21 cellular contexts compared by ENCODE assay signal in the genomic region with DNA sequence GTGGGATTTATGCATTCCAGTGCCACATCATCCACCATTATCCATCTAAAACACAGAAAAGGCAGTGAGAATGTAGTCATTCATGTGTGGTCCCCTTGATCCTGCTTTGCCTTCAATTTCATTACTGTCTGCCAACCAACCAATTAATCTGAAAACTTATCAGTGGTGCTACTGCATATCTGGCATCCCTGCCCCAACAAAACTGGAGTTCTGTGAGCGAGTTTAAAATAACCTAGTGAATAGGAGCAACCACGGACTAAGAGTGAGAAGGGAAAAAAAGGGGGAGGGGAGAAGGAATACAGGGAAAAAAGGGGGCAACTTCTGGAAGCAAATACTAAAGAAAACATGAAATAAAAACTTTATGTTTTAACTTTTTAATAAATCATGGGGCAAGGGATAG. TPM values are rescaled to one million over a fixed set of nuclear protein-coding genes. Genes with fewer than 3 reads are reported as not detected.
DNase-seq lines count a peak whose midpoint lies in the region; ATAC-seq, FAIRE-seq and TF ChIP-seq lines count a peak whose summit lies in the region.
"Had no signal": no experiment of that assay in that cellular context is flagged by ENCODE, and none has a peak within 500 bp of the region (broad histone marks: within the 10 kb centered on the region; RNA-seq: fewer than 3 reads in every experiment).

No MANE protein-coding gene starts in this region.

- H3K27me3 Mint-ChIP-seq in CD14-positive monocyte (ENCODE audit: low read depth in 3 of 3), result peaks cover 0 to 1% (median 0%) of the 10 kb centered on the region in 3 donors
- H3K27me3 Mint-ChIP-seq: CD4-positive, CD25-positive, alpha-beta regulatory T cell had no signal

- H3K27ac ChIP-seq in left ventricle myocardium inferior (replicated peaks), result peak overlapping the region; percentile 22
- H3K27ac ChIP-seq in HepG2 (ENCODE audit: extremely low read length, insufficient read depth, low read length), result no peak overlapping the region
- H3K27ac ChIP-seq: A549, GM23248 had no signal

- no peak overlapping the region for H3K4me2 ChIP-seq in HepG2 (ENCODE audit: low read depth, low read length)
- H3K4me2 ChIP-seq: A549 had no signal

- no peak for TF ChIP-seq RAD21 in HepG2 (CRISPR knock-in tag; IDR thresholded peaks at IDR 0.05)

- no peak overlapping the region for H3K9ac ChIP-seq in HepG2 (ENCODE audit: insufficient read depth, low read depth, low read length)
- H3K9ac ChIP-seq: GM23248 had no signal

- H3K36me3 ChIP-seq in BE2C (no peaks in the 10 kb centered on the region), left ventricle myocardium inferior (no peaks in the 10 kb centered on the region), HepG2 (replicated peaks in 1 of 2; ENCODE audit: control insufficient read depth in 1 of 2, insufficient read depth in 2 of 2, low read length in 2 of 2) (no peaks in the 10 kb centered on the region)

- FAIRE-seq in HepG2 (lab: Jason Lieb, UNC), result no peak
- FAIRE-seq: A549, GM12892, H1 had no signal

- peaks cover 9% of the 10 kb centered on the region for H3K4me1 Mint-ChIP-seq in CD14-positive monocyte
- H3K4me1 Mint-ChIP-seq: CD4-positive, CD25-positive, alpha-beta regulatory T cell had no signal

- H3K27me3 ChIP-seq in BE2C (no peaks in the 10 kb centered on the region), left ventricle myocardium inferior (ENCODE audit: low read depth) (no peaks in the 10 kb centered on the region), HepG2 (ENCODE audit: control insufficient read depth in 1 of 2, insufficient read depth in 2 of 2, low read length in 2 of 2) (no peaks in the 10 kb centered on the region)

- DNase-seq in Right ventricle myocardium superior, result no peak
- no peak for DNase-seq in cardiac septum (ENCODE audit: low spot score)
- no peak for DNase-seq in BE2C
- DNase-seq in left ventricle myocardium inferior, result no peak
- no peak for DNase-seq in HepG2 (ENCODE audit: low spot score)
- DNase-seq in CD14-positive monocyte (ENCODE audit: low spot score), result no peak
- DNase-seq: 8988T; ACHN; AML-193; C1 segment of cervical spinal cord; Caco-2; CD4-positive, CD25-positive, alpha-beta regulatory T cell; CD8-positive, alpha-beta T cell; DMS153; DND-41; GM23248; H7; HCEC 1CT had no signal

- TF ChIP-seq CTCF in BE2C (IDR thresholded peaks at IDR 0.05; ENCODE audit: low read depth, low read length), result no peak
- TF ChIP-seq CTCF in left ventricle myocardium inferior (IDR thresholded peaks at IDR 0.05; ENCODE audit: borderline replicate concordance), result no peak
- no peak for TF ChIP-seq CTCF in HepG2 (CRISPR knock-in tag; IDR thresholded peaks at IDR 0.05)
- TF ChIP-seq CTCF in CD14-positive monocyte (IDR thresholded peaks at IDR 0.05), result no peak

- no peaks in the 10 kb centered on the region for H3K9me3 ChIP-seq in BE2C
- H3K9me3 ChIP-seq in left ventricle myocardium inferior (replicated peaks), result no peaks in the 10 kb centered on the region
- H3K9me3 ChIP-seq in HepG2 (ENCODE audit: low read length), result no peaks in the 10 kb centered on the region
- H3K9me3 ChIP-seq: A549, Caco-2 had no signal

- 0% methylated on average over 2 of the region's 2 CpGs for WGBS in HepG2 (ENCODE audit: low lambda C conversion rate)

- peak; percentile 38 for ATAC-seq in Right ventricle myocardium superior (ENCODE audit: poor library complexity)
- no peak for ATAC-seq in HepG2
- ATAC-seq: A549; CD8-positive, alpha-beta T cell had no signal

- H2AFZ ChIP-seq in HepG2 (ENCODE audit: low read length), result no peak overlapping the region
- H2AFZ ChIP-seq: GM23248 had no signal

- H3K79me2 ChIP-seq in HepG2 (ENCODE audit: insufficient read depth, low read length), result no peaks in the 10 kb centered on the region

- H3K4me3 ChIP-seq in BE2C (ENCODE audit: low read depth, low read length) (peak overlapping the region; percentile 18; the same call in 1 of the 2 replicates), left ventricle myocardium inferior (no peak overlapping the region), HepG2 (replicated peaks in 1 of 3; ENCODE audit: insufficient read depth in 1 of 3, low read depth in 2 of 3, low read length in 3 of 3) (no peak overlapping the region)
- H3K4me3 ChIP-seq: A549, GM23248 had no signal

- BruUV-seq in HepG2 (replicated peaks; lab: Mats Ljungman, UMichigan), result no TSS peak

- H3K4me3 Mint-ChIP-seq in CD14-positive monocyte, result no peak overlapping the region
- H3K4me3 Mint-ChIP-seq: CD4-positive, CD25-positive, alpha-beta regulatory T cell; CD8-positive, alpha-beta T cell had no signal

- CTCF ChIA-PET in HepG2 (lab: Yijun Ruan, JAX; ENCODE audit: low intra/inter-chr PET ratio, low total read pairs), result no interaction called here

- no peaks in the 10 kb centered on the region for H4K20me1 ChIP-seq in HepG2 (ENCODE audit: insufficient read depth, low read length)

- POLR2A ChIA-PET in HepG2 (lab: Yijun Ruan, JAX), result no interaction called here

- H3K36me3 Mint-ChIP-seq in CD14-positive monocyte, result peaks cover 20 to 32% of the 10 kb centered on the region in 2 donors
- H3K36me3 Mint-ChIP-seq: CD4-positive, CD25-positive, alpha-beta regulatory T cell; CD8-positive, alpha-beta T cell had no signal

- in situ Hi-C loops in HepG2 (cut with HindIII; ENCODE audit: extremely low pct_ligation_motif_present, low pct_unique_long_range_greater_than_20kb), result no loop called here

- H3K27ac Mint-ChIP-seq in CD14-positive monocyte, result peak overlapping the region in 1 of 7 donors; percentile 32
- H3K27ac Mint-ChIP-seq: CD4-positive, CD25-positive, alpha-beta regulatory T cell; CD8-positive, alpha-beta T cell had no signal

- peaks cover 26% of the 10 kb centered on the region for H3K4me1 ChIP-seq in BE2C
- H3K4me1 ChIP-seq in left ventricle myocardium inferior, result peaks cover 80% of the 10 kb centered on the region
- no peaks in the 10 kb centered on the region for H3K4me1 ChIP-seq in HepG2 (ENCODE audit: insufficient read depth, low read length)
- H3K4me1 ChIP-seq: Caco-2 had no signal

- TF ChIP-seq EP300 in HepG2 (IDR thresholded peaks at IDR 0.05; ENCODE audit: low read depth in 2 of 2, low read length in 2 of 2) (no peak), HepG2 (CRISPR knock-in tag; IDR thresholded peaks at IDR 0.05; ENCODE audit: borderline replicate concordance) (no peak)

- no peaks in the 10 kb centered on the region for H3K9me3 Mint-ChIP-seq in CD14-positive monocyte
- H3K9me3 Mint-ChIP-seq: CD8-positive, alpha-beta T cell had no signal

- TF ChIP-seq POLR2A in HepG2 (IDR thresholded peaks at IDR 0.05; ENCODE audit: insufficient read depth in 1 of 2, low read depth in 2 of 2, low read length in 2 of 2), result no peak

- intact Hi-C loops in Right ventricle myocardium superior (cut with DNase I) (no loop called here), cardiac septum (cut with DNase I) (no loop called here), left ventricle myocardium inferior (cut with micrococcal nuclease) (no loop called here), HepG2 (cut with micrococcal nuclease; ENCODE audit: unreplicated experiment) (no loop called here), CD14-positive monocyte (cut with micrococcal nuclease) (no loop called here)

TF ChIP-seq in HepG2, 621 proteins besides CTCF, POLR2A, EP300 and RAD21 (continues in another document):
- TF ChIP-seq PRPF4 (IDR thresholded peaks at IDR 0.05; ENCODE audit: low read depth, low read length, poor library complexity, severe bottlenecking) (no peak), REXO4 (CRISPR knock-in tag; IDR thresholded peaks at IDR 0.05; ENCODE audit: borderline replicate concordance) (no peak), ZNF331 (CRISPR knock-in tag; IDR thresholded peaks at IDR 0.05) (no peak), MTF2 (CRISPR knock-in tag; IDR thresholded peaks at IDR 0.05; ENCODE audit: borderline replicate concordance) (no peak), FOSL2 (CRISPR knock-in tag; IDR thresholded peaks at IDR 0.05) (no peak), CBFB (CRISPR knock-in tag; IDR thresholded peaks at IDR 0.05) (no peak), AGO2 (optimal IDR thresholded peaks at IDR 0.05; ENCODE audit: low read depth, low read length) (no peak)
- TF ChIP-seq, protein P1, sequence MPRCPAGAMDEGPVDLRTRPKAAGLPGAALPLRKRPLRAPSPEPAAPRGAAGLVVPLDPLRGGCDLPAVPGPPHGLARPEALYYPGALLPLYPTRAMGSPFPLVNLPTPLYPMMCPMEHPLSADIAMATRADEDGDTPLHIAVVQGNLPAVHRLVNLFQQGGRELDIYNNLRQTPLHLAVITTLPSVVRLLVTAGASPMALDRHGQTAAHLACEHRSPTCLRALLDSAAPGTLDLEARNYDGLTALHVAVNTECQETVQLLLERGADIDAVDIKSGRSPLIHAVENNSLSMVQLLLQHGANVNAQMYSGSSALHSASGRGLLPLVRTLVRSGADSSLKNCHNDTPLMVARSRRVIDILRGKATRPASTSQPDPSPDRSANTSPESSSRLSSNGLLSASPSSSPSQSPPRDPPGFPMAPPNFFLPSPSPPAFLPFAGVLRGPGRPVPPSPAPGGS (CRISPR knock-in tag; IDR thresholded peaks at IDR 0.05), result no peak

RNA-seq across cellular contexts. Expression of a gene that starts 42.2 kb away (rescaled TPM):
- total RNA-seq in Right ventricle myocardium superior (958 TPM), cardiac septum (906 TPM), left ventricle myocardium inferior (990 TPM), HepG2 (2016; rRNA removed; fragmentation: Illumina TruSeq; extraction: Trizol) (not detected in 2 replicates)
- polyA plus RNA-seq in BE2C (2012; ENCODE audit: insufficient read depth, insufficient read length, low read depth), result 3.1 TPM
- total RNA-seq in HepG2 (2016; cell fraction: cytosol; rRNA removed; fragmentation: Illumina TruSeq; extraction: Trizol; ENCODE audit: low read depth), result not detected in 2 replicates
- not detected in 2 replicates for total RNA-seq in HepG2 (2016; cell fraction: insoluble cytoplasmic fraction; rRNA removed; fragmentation: Illumina TruSeq; extraction: Trizol)
- total RNA-seq in HepG2 (2016; cell fraction: membrane; rRNA removed; fragmentation: Illumina TruSeq; extraction: Trizol), result not detected in 2 replicates
- total RNA-seq in HepG2 (2016; cell fraction: nucleus; rRNA removed; fragmentation: Illumina TruSeq; extraction: Trizol), result not detected in 2 replicates
- polyA plus RNA-seq in HepG2 (2011; rRNA removed) (not detected in 2 replicates), CD14-positive monocyte (10 to 100 TPM; 16.9 to 18.2 TPM)
- polyA plus RNA-seq in HepG2 (2011; cell fraction: cytosol; rRNA removed), result not detected in 2 replicates
- not detected in 2 replicates for polyA plus RNA-seq in HepG2 (2011; cell fraction: nucleus; rRNA removed)
- polyA plus RNA-seq in HepG2 (2012), result not detected in 2 replicates
- polyA plus RNA-seq in HepG2 (2016; cell fraction: cytosol; fragmentation: Illumina TruSeq; extraction: Trizol; ENCODE audit: low read depth), result not detected in 2 replicates
- polyA plus RNA-seq in HepG2 (2016; cell fraction: insoluble cytoplasmic fraction; fragmentation: Illumina TruSeq; extraction: Trizol; ENCODE audit: low read depth), result not detected in 2 replicates
- not detected in 2 replicates for polyA plus RNA-seq in HepG2 (2016; cell fraction: membrane; fragmentation: Illumina TruSeq; extraction: Trizol; ENCODE audit: low read depth)
- not detected in 2 replicates for polyA plus RNA-seq in HepG2 (2016; cell fraction: nucleus; fragmentation: Illumina TruSeq; extraction: Trizol; ENCODE audit: insufficient read depth, low read depth)
- under 0.01 TPM in 2 replicates for polyA minus RNA-seq in HepG2 (2011; rRNA and poly(A)+ RNA removed; ENCODE audit: low replicate concordance)
- polyA minus RNA-seq in HepG2 (2011; cell fraction: cytosol; rRNA and poly(A)+ RNA removed), result not detected in 2 replicates
- not detected in 2 replicates for polyA minus RNA-seq in HepG2 (2011; cell fraction: nucleus; rRNA and poly(A)+ RNA removed)
- total RNA-seq: CD4-positive, CD25-positive, alpha-beta regulatory T cell; CD8-positive, alpha-beta T cell had no signal

Comparison
In these comparisons a context has a peak if more than half of its experiments do, and no peak if none do; other contexts are left out.
1. RNA of a gene that starts 42.2 kb away (total RNA-seq): 990 TPM in left ventricle myocardium inferior (single experiment), 958 TPM in Right ventricle myocardium superior (single experiment) and 906 TPM in cardiac septum (single experiment); not detected in HepG2; every median in the first group is over 100 times any median in the second.